In genomic region chr6:149210376-149210775, GRCh38 we compare ENCODE assay signal across 9 cellular contexts.
DNase-seq lines count a peak whose midpoint lies in the region; ATAC-seq and TF ChIP-seq lines count a peak whose summit lies in the region.
"Had no signal": no experiment of that assay in that cellular context is flagged by ENCODE, and none has a peak within 500 bp of the region (broad histone marks: within the 10 kb centered on the region; RNA-seq: fewer than 3 reads in every experiment).

No MANE protein-coding gene starts in this region.

- POLR2A ChIA-PET in CD4-positive, alpha-beta T cell (lab: Charles Lee) = no interaction called here

- no peak overlapping the region for H3K23ac ChIP-seq in mesenchymal stem cell (ENCODE audit: low read length in 2 of 2)

- H2BK5ac ChIP-seq in mesenchymal stem cell (ENCODE audit: low read depth, low read length, poor library complexity, severe bottlenecking) = no peak overlapping the region

- no peaks in the 10 kb centered on the region for H3K9me3 Mint-ChIP-seq in CD4-positive, alpha-beta T cell

- H2AK5ac ChIP-seq in mesenchymal stem cell (ENCODE audit: low read length, severe bottlenecking) = no peak overlapping the region

- no peak for TF ChIP-seq CTCF in CD4-positive, alpha-beta T cell (IDR thresholded peaks at IDR 0.05)

- H3K18ac ChIP-seq in mesenchymal stem cell (ENCODE audit: low read depth in 1 of 2, low read length in 2 of 2) = no peak overlapping the region

- CTCF ChIA-PET in CD4-positive, alpha-beta T cell (lab: Charles Lee) = no interaction called here

- 0% methylated on average over 1 of the region's 1 CpG for WGBS in mesenchymal stem cell

- intact Hi-C loops in CD4-positive, alpha-beta T cell (cut with DNase I, micrococcal nuclease) = no loop called here

- peak; percentile 69 for ATAC-seq in CD4-positive, alpha-beta T cell (ENCODE audit: poor library complexity)
- peak; percentile 34 for ATAC-seq in HG02884 (IDR thresholded peaks at IDR 0.05; ENCODE audit: unreplicated experiment)

- H3K4me1 Mint-ChIP-seq in CD4-positive, alpha-beta T cell (ENCODE audit: low read depth) = peaks cover 23% of the 10 kb centered on the region

- no peak overlapping the region for H3K4me3 Mint-ChIP-seq in CD4-positive, alpha-beta T cell

- peak overlapping the region; percentile 28 for H3K27ac Mint-ChIP-seq in CD4-positive, alpha-beta T cell

- DNase-seq in CD4-positive, alpha-beta T cell = peak in 2 of 10 experiments; percentile 8 to 26
- peak; percentile 7 for DNase-seq in activated gamma-delta T cell treated with anti-CD3 and anti-CD28 coated beads, Interleukin-2, amount 50 U/mL, for 16 hours (ENCODE audit: low read depth)
- DNase-seq in mesenchymal stem cell (peak; percentile 93), NCI-H2107 treated with DMSO at 0.1 percent for 48 hours (lab: John Stamatoyannopoulos, UW; ENCODE audit: unreplicated experiment) (no peak), UCSD-AML1 (lab: John Stamatoyannopoulos, UW; ENCODE audit: unreplicated experiment) (no peak), NCI-H128 (lab: John Stamatoyannopoulos, UW; ENCODE audit: unreplicated experiment) (no peak)
- no peak for DNase-seq in activated CD4-positive, CD25-positive, alpha-beta regulatory T cell treated with anti-CD3 and anti-CD28 coated beads, Interleukin-2, amount 50 U/mL, for 72 hours
- DNase-seq: colonic mucosa had no signal

- no peak overlapping the region for H3K4ac ChIP-seq in mesenchymal stem cell (ENCODE audit: low read depth in 1 of 2, low read length in 2 of 2)

- H3K4me3 ChIP-seq in mesenchymal stem cell (ENCODE audit: insufficient read depth in 1 of 2, low read depth in 1 of 2, low read length in 2 of 2) = no peak overlapping the region
- H3K4me3 ChIP-seq: colonic mucosa had no signal

- H3K4me1 ChIP-seq in mesenchymal stem cell (ENCODE audit: control insufficient read depth, insufficient read depth, low read depth, low read length) = no peaks in the 10 kb centered on the region
- H3K4me1 ChIP-seq: colonic mucosa had no signal

- no peak overlapping the region for H2AFZ ChIP-seq in mesenchymal stem cell (ENCODE audit: low read depth, low read length)

- H2BK12ac ChIP-seq in mesenchymal stem cell (ENCODE audit: low read length in 2 of 2) = peak overlapping the region in 1 of 2 experiments; percentile 88

- H3K4me2 ChIP-seq in mesenchymal stem cell (ENCODE audit: low read length, poor library complexity, severe bottlenecking) = no peak overlapping the region

- H4K8ac ChIP-seq in mesenchymal stem cell (ENCODE audit: low read length) = no peak overlapping the region

- H2BK120ac ChIP-seq in mesenchymal stem cell (ENCODE audit: low read depth, low read length) = no peak overlapping the region

- no peaks in the 10 kb centered on the region for H3K36me3 Mint-ChIP-seq in CD4-positive, alpha-beta T cell (ENCODE audit: low read depth)

- no peaks in the 10 kb centered on the region for H3K36me3 ChIP-seq in mesenchymal stem cell (ENCODE audit: control insufficient read depth in 1 of 2, insufficient read depth in 2 of 2, low read depth in 1 of 2, low read length in 2 of 2)
- H3K36me3 ChIP-seq: colonic mucosa had no signal

- no peak overlapping the region for H3K27ac ChIP-seq in CD4-positive, alpha-beta T cell (ENCODE audit: low read depth, low read length)
- H3K27ac ChIP-seq in mesenchymal stem cell (ENCODE audit: low read length, poor library complexity, severe bottlenecking) = no peak overlapping the region
- H3K27ac ChIP-seq: colonic mucosa had no signal

- H3K79me1 ChIP-seq in mesenchymal stem cell (replicated peaks; ENCODE audit: low read length, poor library complexity, severe bottlenecking) = no peaks in the 10 kb centered on the region

- no peaks in the 10 kb centered on the region for H3K9me3 ChIP-seq in CD4-positive, alpha-beta T cell (ENCODE audit: control insufficient read depth, low read length)
- H3K9me3 ChIP-seq in mesenchymal stem cell (ENCODE audit: control insufficient read depth, low read length) = no peaks in the 10 kb centered on the region
- H3K9me3 ChIP-seq: colonic mucosa had no signal

- H3K9ac ChIP-seq in mesenchymal stem cell (ENCODE audit: low read length) = no peak overlapping the region

- H3K14ac ChIP-seq in mesenchymal stem cell (ENCODE audit: low read length in 2 of 2) = no peak overlapping the region

- no peaks in the 10 kb centered on the region for H3K27me3 ChIP-seq in CD4-positive, alpha-beta T cell (ENCODE audit: control insufficient read depth, insufficient read depth, low read length)
- H3K27me3 ChIP-seq in mesenchymal stem cell (ENCODE audit: control insufficient read depth in 1 of 2, insufficient read depth in 1 of 2, low read length in 2 of 2) = no peaks in the 10 kb centered on the region
- H3K27me3 ChIP-seq: colonic mucosa had no signal

- H4K91ac ChIP-seq in mesenchymal stem cell (ENCODE audit: low read length) = no peak overlapping the region

- no peaks in the 10 kb centered on the region for H3K27me3 Mint-ChIP-seq in CD4-positive, alpha-beta T cell

- no peak overlapping the region for H2BK15ac ChIP-seq in mesenchymal stem cell (ENCODE audit: low read depth, poor library complexity, severe bottlenecking)

Comparison
In these comparisons a context has a peak if more than half of its experiments do, and no peak if none do; other contexts are left out.
1. DNase-seq: peak in activated gamma-delta T cell treated with anti-CD3 and anti-CD28 coated beads, Interleukin-2, amount 50 U/mL, for 16 hours (single experiment) and mesenchymal stem cell (single experiment); none in NCI-H2107 treated with DMSO at 0.1 percent for 48 hours (single experiment), UCSD-AML1 (single experiment), activated CD4-positive, CD25-positive, alpha-beta regulatory T cell treated with anti-CD3 and anti-CD28 coated beads, Interleukin-2, amount 50 U/mL, for 72 hours (single experiment) and NCI-H128 (single experiment).